In genomic region chr3:172903642-172904041, GRCh38 we compare ENCODE assay signal across 19 cellular contexts.
"Had no signal": no experiment of that assay in that cellular context is flagged by ENCODE, and none has a peak within 500 bp of the region (broad histone marks: within the 10 kb centered on the region; RNA-seq: fewer than 3 reads in every experiment).

No MANE protein-coding gene starts in this region.

- H3K9me3 ChIP-seq: gastroesophageal sphincter, mucosa of descending colon, prostate gland, sigmoid colon had no signal

- H3K36me3 ChIP-seq: cardiac muscle cell, gastroesophageal sphincter, prostate gland, sigmoid colon had no signal

- ATAC-seq: activated T-helper 17 cell treated with anti-CD3 and anti-CD28 coated beads, Interleukin-2, amount 50 U/mL, for 72 hours; gastroesophageal sphincter; mucosa of descending colon; natural killer cell treated with Interleukin-12 subunit alpha and Interleukin-12 subunit beta and Interleukin-15 and Interleukin-18, amount 100 ng/mL, for 72 hours; T-helper 17 cell had no signal

- DNase-seq: activated B cell treated with CpG ODN at 0.5 μM for 24 hours; activated CD4-positive, alpha-beta T cell treated with anti-CD3 and anti-CD28 coated beads, Interleukin-2, amount 10 ng/mL, durations not matched to agents 7 days and 5 days; activated CD8-positive, alpha-beta memory T cell treated with anti-CD3 and anti-CD28 coated beads for 24 hours; activated naive CD4-positive, alpha-beta T cell treated with anti-CD3 and anti-CD28 coated beads for 36 hours; effector CD4-positive, alpha-beta T cell; mammary epithelial cell; mucosa of descending colon; occipital lobe; sigmoid colon; stimulated activated CD4-positive, alpha-beta T cell treated with anti-CD3 and anti-CD28 coated beads, Interleukin-2, amount 100 ng/mL, for 24 hours; stimulated activated naive CD4-positive, alpha-beta T cell; T-helper 17 cell had no signal

- H3K27me3 ChIP-seq: gastroesophageal sphincter, hepatocyte, sigmoid colon had no signal

- H3K4me3 ChIP-seq: cardiac muscle cell, coronary artery, gastroesophageal sphincter, hepatocyte, mucosa of descending colon, prostate gland, sigmoid colon had no signal

- H3K4me1 ChIP-seq: gastroesophageal sphincter, prostate gland, sigmoid colon had no signal

- H3K27ac ChIP-seq: cardiac muscle cell, coronary artery, gastroesophageal sphincter, hepatocyte, prostate gland, sigmoid colon had no signal
